28 cellular contexts compared by ENCODE assay signal in the genomic region with DNA sequence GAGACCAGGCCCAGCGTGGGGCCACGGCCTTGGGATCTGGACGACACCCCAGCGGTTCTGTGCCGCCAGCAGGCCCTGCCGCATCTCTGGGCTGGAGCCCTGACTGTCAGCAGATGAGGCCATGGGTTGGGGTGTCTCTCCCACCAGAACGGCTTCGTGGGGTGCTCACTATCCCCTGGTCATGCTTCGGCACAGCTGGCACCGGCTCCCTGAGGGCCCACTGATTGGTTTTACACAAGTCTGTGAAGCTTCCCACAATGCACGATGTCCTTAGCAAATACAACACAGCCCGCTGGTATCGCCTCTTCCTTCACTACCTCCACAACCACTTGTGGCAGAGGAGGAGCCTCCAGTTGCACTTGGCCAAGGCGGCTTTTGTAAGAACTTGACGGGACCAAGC.
"Had no signal": no experiment of that assay in that cellular context is flagged by ENCODE, and none has a peak within 500 bp of the region (broad histone marks: within the 10 kb centered on the region; RNA-seq: fewer than 3 reads in every experiment).

No MANE protein-coding gene starts in this region.

- DNase-seq: activated CD4-positive, alpha-beta T cell treated with anti-CD3 and anti-CD28 coated beads for 48 hours; activated CD4-positive, alpha-beta T cell treated with anti-CD3 and anti-CD28 coated beads, Interleukin-2, amount 50 U/mL, for 48 hours; activated effector memory CD4-positive, alpha-beta T cell treated with Interleukin-2 at 50 U/mL for 16 hours; activated naive CD4-positive, alpha-beta T cell treated with Interleukin-2 at 50 U/mL for 16 hours; anterior cingulate cortex; body of pancreas; glutamatergic neuron; islet precursor cell; left cardiac atrium; left ventricle myocardium superior; mucosa of descending colon; stimulated activated CD4-positive, alpha-beta T cell treated with anti-CD3 and anti-CD28 coated beads, Interleukin-1b, Interleukin-23, amount 100 ng/mL, for 48 hours; stimulated activated naive CD4-positive, alpha-beta T cell; transverse colon; uterus; WERI-Rb-1 had no signal

- ATAC-seq: activated CD4-positive, CD25-positive, alpha-beta regulatory T cell treated with anti-CD3 and anti-CD28 coated beads, Interleukin-2, amount 50 U/mL, for 24 hours; body of pancreas; esophagus mucosa; left ventricle myocardium superior; mucosa of descending colon; natural killer cell treated with Interleukin-12 subunit alpha and Interleukin-12 subunit beta and Interleukin-15 and Interleukin-18, amount 100 ng/mL, for 72 hours had no signal

- H3K4me3 Mint-ChIP-seq: activated naive CD8-positive, alpha-beta T cell; natural killer cell treated with Interleukin-12 subunit alpha and Interleukin-12 subunit beta and Interleukin-15 and Interleukin-18, amount 100 ng/mL, for 72 hours had no signal

- H3K36me3 Mint-ChIP-seq: activated naive CD8-positive, alpha-beta T cell; natural killer cell treated with Interleukin-12 subunit alpha and Interleukin-12 subunit beta and Interleukin-15 and Interleukin-18, amount 100 ng/mL, for 72 hours had no signal

- H3K4me3 ChIP-seq: body of pancreas, cardiac muscle cell, mucosa of descending colon, right atrium auricular region, smooth muscle cell, suprapubic skin, transverse colon, uterus had no signal

- H3K27ac ChIP-seq: body of pancreas, cardiac muscle cell, foreskin keratinocyte, neutrophil, parathyroid adenoma, WERI-Rb-1 had no signal

- H3K36me3 ChIP-seq: cardiac muscle cell, neutrophil, right atrium auricular region, suprapubic skin, transverse colon, uterus, WERI-Rb-1 had no signal

- H3K9me3 Mint-ChIP-seq: natural killer cell treated with Interleukin-12 subunit alpha and Interleukin-12 subunit beta and Interleukin-15 and Interleukin-18, amount 100 ng/mL, for 72 hours had no signal

- H3K9me3 ChIP-seq: body of pancreas, mucosa of descending colon, neutrophil, right atrium auricular region, suprapubic skin, transverse colon, uterus had no signal

- H3K27me3 ChIP-seq: body of pancreas, cardiac muscle cell, foreskin keratinocyte, neutrophil, right atrium auricular region, suprapubic skin, transverse colon, uterus had no signal

- H3K4me1 ChIP-seq: body of pancreas, parathyroid adenoma had no signal

- H3K9ac ChIP-seq: parathyroid adenoma had no signal

- FAIRE-seq: endothelial cell of umbilical vein had no signal

- H3K27ac Mint-ChIP-seq: activated naive CD8-positive, alpha-beta T cell; natural killer cell treated with Interleukin-12 subunit alpha and Interleukin-12 subunit beta and Interleukin-15 and Interleukin-18, amount 100 ng/mL, for 72 hours had no signal
